In the genomic region with DNA sequence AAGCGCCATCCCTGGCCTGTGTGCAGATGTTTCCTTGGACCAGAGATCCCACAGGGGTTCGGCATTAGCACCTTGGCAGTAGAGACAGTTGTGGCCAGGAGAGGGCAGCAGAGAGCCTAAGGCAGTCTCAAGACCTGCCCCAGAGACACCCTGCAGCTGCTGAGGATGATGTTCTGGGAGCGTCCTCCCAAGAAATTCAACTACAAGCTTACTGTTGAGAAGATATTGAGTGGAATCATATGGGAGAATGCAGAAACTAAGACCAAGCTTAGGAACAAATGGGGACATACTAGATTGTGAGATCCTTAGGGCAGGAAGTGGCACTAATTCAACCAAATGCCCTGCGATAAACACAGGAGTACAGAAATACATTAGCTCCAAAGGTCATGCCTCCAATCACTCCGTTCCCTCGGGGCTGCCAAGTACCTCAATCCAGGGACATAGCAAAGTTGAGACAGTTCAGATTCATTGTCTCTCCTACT, we compare ENCODE assay signal across 8 cellular contexts. TPM values are rescaled to one million over a fixed set of nuclear protein-coding genes. Genes with fewer than 3 reads are reported as not detected.
A peak's percentile ranks its signal among the peaks of the same experiment; 100 is the strongest.
DNase-seq lines count a peak whose midpoint lies in the region; ATAC-seq lines count a peak whose summit lies in the region.

No MANE protein-coding gene starts in this region.

- DNase-seq in CD4-positive, alpha-beta memory T cell = peak; percentile 75 to 83 (median 78)
- DNase-seq in NK-92 (lab: John Stamatoyannopoulos, UW; ENCODE audit: unreplicated experiment) = peak; percentile 29
- DNase-seq in activated CD8-positive, alpha-beta memory T cell treated with anti-CD3 and anti-CD28 coated beads for 4 hours (ENCODE audit: low read depth in 2 of 2) = peak; percentile 75
- peak; percentile 88 for DNase-seq in midbrain (lab: John Stamatoyannopoulos, UW)
- peak; percentile 96 for DNase-seq in stimulated activated CD8-positive, alpha-beta memory T cell treated with anti-CD3 and anti-CD28 coated beads, Interleukin-4, amount 100 ng/mL, for 48 hours

- H3K36me3 Mint-ChIP-seq in CD4-positive, alpha-beta memory T cell = peaks cover 6 to 7% of the 10 kb centered on the region in 2 donors

- intact Hi-C loops in CD4-positive, alpha-beta memory T cell (cut with micrococcal nuclease) = loop anchor here (1.0 to 2.0 kb wide), 7 partner anchors 77 to 683 kb away; a partner anchor contains a TSS

- H3K27me3 ChIP-seq in CD4-positive, alpha-beta memory T cell (ENCODE audit: insufficient read depth, low read length) = no peaks in the 10 kb centered on the region
- no peaks in the 10 kb centered on the region for H3K27me3 ChIP-seq in endocrine pancreas (ENCODE audit: control insufficient read depth, insufficient read depth, low read length)

- peak overlapping the region; percentile 27 to 91 (median 82) for H3K27ac Mint-ChIP-seq in CD4-positive, alpha-beta memory T cell

- CTCF ChIA-PET in CD4-positive, alpha-beta memory T cell (lab: Charles Lee; ENCODE audit: partially characterized antibody) = interaction anchor here (0.6 to 16.8 kb wide), 53 partner anchors 10 to 683 kb away, joined by 3 to 392 read pairs (median 6); a partner anchor contains a TSS

- H3K9me3 Mint-ChIP-seq in CD4-positive, alpha-beta memory T cell = peaks cover 0 to 2% (median 0%) of the 10 kb centered on the region in 8 donors

- no peaks in the 10 kb centered on the region for H3K36me3 ChIP-seq in CD4-positive, alpha-beta memory T cell (ENCODE audit: insufficient read depth, low read length)
- H3K36me3 ChIP-seq in endocrine pancreas (ENCODE audit: control insufficient read depth, insufficient read depth, low read length) = no peaks in the 10 kb centered on the region

- peak overlapping the region; percentile 33 for H3K9ac ChIP-seq in endocrine pancreas (ENCODE audit: control insufficient read depth, insufficient read depth, low read length)

- H3K4me1 ChIP-seq in CD4-positive, alpha-beta memory T cell (ENCODE audit: insufficient read depth, low read length) = peaks cover 40% of the 10 kb centered on the region
- H3K4me1 ChIP-seq in endocrine pancreas (ENCODE audit: control insufficient read depth, insufficient read depth, low read length) = peaks cover 16% of the 10 kb centered on the region

- H3K27me3 Mint-ChIP-seq in CD4-positive, alpha-beta memory T cell = no peaks in the 10 kb centered on the region

- H3K4me1 Mint-ChIP-seq in CD4-positive, alpha-beta memory T cell = peaks cover 32 to 47% (median 38%) of the 10 kb centered on the region in 4 donors

- ATAC-seq in GM19397 (IDR thresholded peaks at IDR 0.05; ENCODE audit: unreplicated experiment) (peak; percentile 99), HG03460 (IDR thresholded peaks at IDR 0.05; ENCODE audit: unreplicated experiment) (peak; percentile 97)

- POLR2A ChIA-PET in CD4-positive, alpha-beta memory T cell (lab: Charles Lee; ENCODE audit: partially characterized antibody) = interaction anchor here (0.7 to 13.8 kb wide), 19 partner anchors 9 to 301 kb away, joined by 3 to 375 read pairs (median 6); a partner anchor contains a TSS

- H3K4me3 Mint-ChIP-seq in CD4-positive, alpha-beta memory T cell = peak overlapping the region in 7 of 8 donors; percentile 63 to 75 (median 70)

- H3K4me3 ChIP-seq in CD4-positive, alpha-beta memory T cell (ENCODE audit: low read length in 2 of 2) = peak overlapping the region in 1 of 2 donors; percentile 13
- H3K4me3 ChIP-seq in endocrine pancreas (ENCODE audit: control insufficient read depth, insufficient read depth, low read length) = no peak overlapping the region

- no peaks in the 10 kb centered on the region for H3K9me3 ChIP-seq in CD4-positive, alpha-beta memory T cell (ENCODE audit: control insufficient read depth in 1 of 2, low read length in 2 of 2)
- no peaks in the 10 kb centered on the region for H3K9me3 ChIP-seq in endocrine pancreas (ENCODE audit: control insufficient read depth, low read length)

- H3K27ac ChIP-seq in CD4-positive, alpha-beta memory T cell (ENCODE audit: low read depth, low read length) = no peak overlapping the region

RNA-seq across cellular contexts. Expression of a gene that starts 2.0 kb away (rescaled TPM):
- 1 to 10 TPM; 2.2 to 3.5 TPM for total RNA-seq in CD4-positive, alpha-beta memory T cell
- under 1 TPM; 0.13 to 0.26 TPM for polyA plus RNA-seq in CD4-positive, alpha-beta memory T cell

Comparison
In these comparisons a context has a peak if more than half of its experiments do, and no peak if none do; other contexts are left out.
1. DNase-seq: peak in every context shown above with its lines; median percentile 96 in stimulated activated CD8-positive, alpha-beta memory T cell treated with anti-CD3 and anti-CD28 coated beads, Interleukin-4, amount 100 ng/mL, for 48 hours; 88 in midbrain; 78 in CD4-positive, alpha-beta memory T cell; 75 in activated CD8-positive, alpha-beta memory T cell treated with anti-CD3 and anti-CD28 coated beads for 4 hours; 29 in NK-92.